In genomic region chr3:124132813-124133212, GRCh38 we compare ENCODE assay signal across 22 cellular contexts.
A peak's percentile ranks its signal among the peaks of the same experiment; 100 is the strongest.
DNase-seq lines count a peak whose midpoint lies in the region; ATAC-seq and TF ChIP-seq lines count a peak whose summit lies in the region.
"Had no signal": no experiment of that assay in that cellular context is flagged by ENCODE, and none has a peak within 500 bp of the region (broad histone marks: within the 10 kb centered on the region; RNA-seq: fewer than 3 reads in every experiment).

No MANE protein-coding gene starts in this region.

- no peaks in the 10 kb centered on the region for H3K4me1 Mint-ChIP-seq in T-helper 2 cell treated with Interferon-gamma antibody and Interleukin-4, amounts not matched to agents 5 μg/mL and 100 μg/mL, for 36 hours (ENCODE audit: low read depth)

- no peaks in the 10 kb centered on the region for H3K9me3 Mint-ChIP-seq in T-helper 2 cell treated with Interferon-gamma antibody and Interleukin-4, amounts not matched to agents 5 μg/mL and 100 μg/mL, for 36 hours

- DNase-seq in AG08395 (ENCODE audit: low spot score) (peak; percentile 59), AG20443 (ENCODE audit: low spot score) (peak; percentile 43), esophagus muscularis mucosa (ENCODE audit: extremely low spot score) (peak; percentile 37), sciatic nerve (ENCODE audit: low spot score) (no peak), kidney tubule cell (ENCODE audit: low spot score) (no peak), NCI-H2227 (lab: John Stamatoyannopoulos, UW; ENCODE audit: unreplicated experiment) (no peak), sigmoid colon (no peak)
- no peak for DNase-seq in T-helper 2 cell treated with Interferon-gamma antibody and Interleukin-4, amounts not matched to agents 5 μg/mL and 100 μg/mL, for 36 hours (ENCODE audit: low spot score)
- DNase-seq: Calu3, DMS79 treated with DMSO at 0.1 percent for 48 hours, GF-D8, GOT3, HCEC 1CT, KBM-7, NCI-H2029, NCI-H2227 treated with DMSO at 0.1 percent for 48 hours, NCI-H526 treated with DMSO at 0.1 percent for 48 hours, SIG-M5, SK-N-SH had no signal

- TF ChIP-seq POLR2A in esophagus muscularis mucosa (IDR thresholded peaks at IDR 0.05; ENCODE audit: low read depth) (no peak), sigmoid colon (IDR thresholded peaks at IDR 0.05) (no peak)

- intact Hi-C loops in esophagus muscularis mucosa (cut with DNase I) (no loop called here), sciatic nerve (cut with DNase I) (no loop called here), sigmoid colon (cut with DNase I) (no loop called here)

- 43% methylated on average over 2 of the region's 2 CpGs for WGBS in esophagus muscularis mucosa
- WGBS in sigmoid colon, 2 donors, result 63 to 66% methylated on average over 2 of the region's 2 CpGs

- H3K4me1 ChIP-seq in esophagus muscularis mucosa (peaks cover 0 to 18% (median 3%) of the 10 kb centered on the region in 4 donors), sigmoid colon (no peaks in the 10 kb centered on the region)
- H3K4me1 ChIP-seq: A549 had no signal

- H3K36me3 ChIP-seq in esophagus muscularis mucosa (no peaks in the 10 kb centered on the region), sigmoid colon (no peaks in the 10 kb centered on the region)

- no peaks in the 10 kb centered on the region for H3K9me3 ChIP-seq in esophagus muscularis mucosa
- H3K9me3 ChIP-seq in sigmoid colon, result no peaks in the 10 kb centered on the region
- H3K9me3 ChIP-seq: A549, SK-N-SH had no signal

- H3K4me3 ChIP-seq in esophagus muscularis mucosa (no peak overlapping the region), sigmoid colon (no peak overlapping the region)
- H3K4me3 ChIP-seq: A549 had no signal

- H3K4me3 Mint-ChIP-seq in T-helper 2 cell treated with Interferon-gamma antibody and Interleukin-4, amounts not matched to agents 5 μg/mL and 100 μg/mL, for 36 hours, result no peak overlapping the region

- peaks cover 7% of the 10 kb centered on the region for H3K27me3 Mint-ChIP-seq in T-helper 2 cell treated with Interferon-gamma antibody and Interleukin-4, amounts not matched to agents 5 μg/mL and 100 μg/mL, for 36 hours (ENCODE audit: low read depth)

- peak; percentile 50 for ATAC-seq in sciatic nerve
- ATAC-seq: A549, Panc1 had no signal

- no peaks in the 10 kb centered on the region for H3K36me3 Mint-ChIP-seq in T-helper 2 cell treated with Interferon-gamma antibody and Interleukin-4, amounts not matched to agents 5 μg/mL and 100 μg/mL, for 36 hours (ENCODE audit: low read depth)

- H3K27me3 ChIP-seq in esophagus muscularis mucosa (no peaks in the 10 kb centered on the region), sigmoid colon (no peaks in the 10 kb centered on the region)

- H3K27ac Mint-ChIP-seq in T-helper 2 cell treated with Interferon-gamma antibody and Interleukin-4, amounts not matched to agents 5 μg/mL and 100 μg/mL, for 36 hours, result no peak overlapping the region

- TF ChIP-seq EP300 in esophagus muscularis mucosa (IDR thresholded peaks at IDR 0.05) (no peak), sigmoid colon (IDR thresholded peaks at IDR 0.05) (no peak)

- no peak overlapping the region for H3K27ac ChIP-seq in esophagus muscularis mucosa (replicated peaks in 1 of 4)
- no peak overlapping the region for H3K27ac ChIP-seq in sigmoid colon
- H3K27ac ChIP-seq: A549, RWPE1 had no signal

- TF ChIP-seq CTCF in esophagus muscularis mucosa (IDR thresholded peaks at IDR 0.05) (no peak), sigmoid colon (IDR thresholded peaks at IDR 0.05) (no peak)

Comparison
In these comparisons a context has a peak if more than half of its experiments do, and no peak if none do; other contexts are left out.
1. DNase-seq: peak in AG08395 (single experiment), AG20443 (single experiment) and esophagus muscularis mucosa (single experiment); none in sciatic nerve (single experiment), kidney tubule cell (single experiment), NCI-H2227 (single experiment), sigmoid colon (single experiment) and T-helper 2 cell treated with Interferon-gamma antibody and Interleukin-4, amounts not matched to agents 5 μg/mL and 100 μg/mL, for 36 hours (single experiment).